9 cellular contexts compared by ENCODE assay signal in the genomic region with DNA sequence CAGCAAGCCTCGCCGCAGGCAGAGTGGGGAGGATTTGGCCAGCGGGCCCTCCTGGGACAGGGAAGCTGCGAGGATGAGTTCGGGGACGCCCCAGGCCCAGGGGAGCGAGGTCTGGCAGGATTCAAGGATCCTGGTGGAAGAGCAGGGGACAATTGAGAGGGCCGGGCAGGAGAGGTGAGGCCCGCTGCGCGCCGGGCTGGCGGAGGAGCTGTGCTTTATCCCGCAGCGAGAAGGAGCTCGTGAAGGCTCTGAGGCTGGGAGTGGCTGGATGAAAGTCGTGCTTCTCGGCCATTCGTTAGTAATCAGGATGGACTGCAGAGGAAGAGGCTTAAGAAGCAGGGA. TPM values are rescaled to one million over a fixed set of nuclear protein-coding genes. Genes with fewer than 3 reads are reported as not detected.
DNase-seq lines count a peak whose midpoint lies in the region; ATAC-seq and TF ChIP-seq lines count a peak whose summit lies in the region.
"Had no signal": no experiment of that assay in that cellular context is flagged by ENCODE, and none has a peak within 500 bp of the region (broad histone marks: within the 10 kb centered on the region; RNA-seq: fewer than 3 reads in every experiment).

No MANE protein-coding gene starts in this region.

- peak overlapping the region; percentile 83 for H3K4me3 Mint-ChIP-seq in stimulated activated naive CD8-positive, alpha-beta T cell treated with anti-CD3 and anti-CD28 coated beads, Interleukin-15, Interleukin-2, amounts not matched to agents 100 ng/mL and 50 ng/mL, for 24 hours

- H3K27ac ChIP-seq in mesodermal cell (ENCODE audit: low read depth, low read length, severe bottlenecking) (peak overlapping the region; percentile 16), upper lobe of left lung (peak overlapping the region; percentile 66 to 76 (median 68))
- H3K27ac ChIP-seq: tibial artery had no signal

- H3K36me3 ChIP-seq in mesodermal cell (ENCODE audit: control insufficient read depth, insufficient read depth, low read length) (no peaks in the 10 kb centered on the region), upper lobe of left lung (no peaks in the 10 kb centered on the region)
- H3K36me3 ChIP-seq: tibial artery had no signal

- no peaks in the 10 kb centered on the region for H3K27me3 ChIP-seq in upper lobe of left lung

- H3K4me1 Mint-ChIP-seq in stimulated activated naive CD8-positive, alpha-beta T cell treated with anti-CD3 and anti-CD28 coated beads, Interleukin-15, Interleukin-2, amounts not matched to agents 100 ng/mL and 50 ng/mL, for 24 hours (ENCODE audit: low read depth) = peaks cover 19% of the 10 kb centered on the region

- no peak overlapping the region for H3K4me3 ChIP-seq in mesodermal cell (ENCODE audit: extremely low read depth, insufficient read depth, low read length, poor library complexity, severe bottlenecking)
- peak overlapping the region in 1 of 4 donors; percentile 28 for H3K4me3 ChIP-seq in upper lobe of left lung

- peaks cover 3% of the 10 kb centered on the region for H3K27me3 Mint-ChIP-seq in stimulated activated naive CD8-positive, alpha-beta T cell treated with anti-CD3 and anti-CD28 coated beads, Interleukin-15, Interleukin-2, amounts not matched to agents 100 ng/mL and 50 ng/mL, for 24 hours

- peaks cover 7% of the 10 kb centered on the region for H3K4me1 ChIP-seq in mesodermal cell (ENCODE audit: control insufficient read depth, insufficient read depth, low read length, poor library complexity, severe bottlenecking)
- peaks cover 12 to 20% (median 14%) of the 10 kb centered on the region in 4 donors for H3K4me1 ChIP-seq in upper lobe of left lung

- no peaks in the 10 kb centered on the region for H3K9me3 Mint-ChIP-seq in stimulated activated naive CD8-positive, alpha-beta T cell treated with anti-CD3 and anti-CD28 coated beads, Interleukin-15, Interleukin-2, amounts not matched to agents 100 ng/mL and 50 ng/mL, for 24 hours
- no peaks in the 10 kb centered on the region for H3K9me3 Mint-ChIP-seq in activated naive CD4-positive, alpha-beta T cell treated with anti-CD3 and anti-CD28 coated beads, Interleukin-2, amount 50 U/mL, for 72 hours

- no peaks in the 10 kb centered on the region for H3K36me3 Mint-ChIP-seq in stimulated activated naive CD8-positive, alpha-beta T cell treated with anti-CD3 and anti-CD28 coated beads, Interleukin-15, Interleukin-2, amounts not matched to agents 100 ng/mL and 50 ng/mL, for 24 hours (ENCODE audit: low read depth)
- H3K36me3 Mint-ChIP-seq in activated naive CD4-positive, alpha-beta T cell treated with anti-CD3 and anti-CD28 coated beads, Interleukin-2, amount 50 U/mL, for 72 hours = no peaks in the 10 kb centered on the region

- H3K27ac Mint-ChIP-seq in stimulated activated naive CD8-positive, alpha-beta T cell treated with anti-CD3 and anti-CD28 coated beads, Interleukin-15, Interleukin-2, amounts not matched to agents 100 ng/mL and 50 ng/mL, for 24 hours = no peak overlapping the region
- H3K27ac Mint-ChIP-seq in activated naive CD4-positive, alpha-beta T cell treated with anti-CD3 and anti-CD28 coated beads, Interleukin-2, amount 50 U/mL, for 72 hours = peak overlapping the region; percentile 80 to 91

- H3K9me3 ChIP-seq in mesodermal cell (ENCODE audit: control insufficient read depth, low read length) (no peaks in the 10 kb centered on the region), upper lobe of left lung (no peaks in the 10 kb centered on the region)
- H3K9me3 ChIP-seq: tibial artery had no signal

- no peak for TF ChIP-seq POLR2A in upper lobe of left lung (IDR thresholded peaks at IDR 0.05)

- WGBS in mesodermal cell (ENCODE audit: insufficient coverage in 2 of 2), 2 experiments = 93 to 94% methylated on average over 16 to 19 of the region's 19 CpGs
- WGBS in upper lobe of left lung, 2 donors = 81 to 87% methylated on average over 12 to 19 of the region's 19 CpGs

- TF ChIP-seq EP300 in upper lobe of left lung (IDR thresholded peaks at IDR 0.05) = no peak

- ATAC-seq in stimulated activated naive CD8-positive, alpha-beta T cell treated with anti-CD3 and anti-CD28 coated beads, Interleukin-15, Interleukin-2, amounts not matched to agents 100 U/mL and 50 U/mL, for 24 hours = no peak
- no peak for ATAC-seq in activated naive CD4-positive, alpha-beta T cell treated with anti-CD3 and anti-CD28 coated beads, Interleukin-2, amount 50 U/mL, for 72 hours
- peak in 1 of 2 donors; percentile 2 for ATAC-seq in upper lobe of left lung (ENCODE audit: low FRiP score in 2 of 2)
- ATAC-seq in GM21515 (IDR thresholded peaks at IDR 0.05; ENCODE audit: unreplicated experiment) = no peak
- ATAC-seq in esophagus mucosa = no peak

- no peak for DNase-seq in stimulated activated naive CD8-positive, alpha-beta T cell treated with anti-CD3 and anti-CD28 coated beads, Interleukin-15, Interleukin-2, amounts not matched to agents 100 U/mL and 50 U/mL, for 24 hours
- DNase-seq in activated naive CD4-positive, alpha-beta T cell treated with anti-CD3 and anti-CD28 coated beads, Interleukin-2, amount 50 U/mL, for 72 hours (ENCODE audit: low spot score in 2 of 2) = no peak
- DNase-seq in upper lobe of left lung (no peak), activated gamma-delta T cell treated with Interleukin-2 at 50 U/mL for 16 hours (no peak)

- no peak for TF ChIP-seq CTCF in upper lobe of left lung (IDR thresholded peaks at IDR 0.05)

RNA-seq across cellular contexts. Expression of a gene that starts 3.6 kb away (rescaled TPM):
- not detected for total RNA-seq in activated naive CD4-positive, alpha-beta T cell treated with anti-CD3 and anti-CD28 coated beads, Interleukin-2, amount 50 U/mL, for 72 hours
- polyA plus RNA-seq in mesodermal cell (2013, experiment 1 of 2) = not detected
- polyA plus RNA-seq in mesodermal cell (2013, experiment 2 of 2) = not detected
- 1 to 10 TPM in 3 of 6 donors, under 1 TPM in 3; 0.89 to 3.2 (median 1.1) TPM for total RNA-seq in upper lobe of left lung
- not detected for total RNA-seq in esophagus mucosa

RNA-seq across cellular contexts. Expression of a gene that starts 8.7 kb away (rescaled TPM):
- not detected for total RNA-seq in activated naive CD4-positive, alpha-beta T cell treated with anti-CD3 and anti-CD28 coated beads, Interleukin-2, amount 50 U/mL, for 72 hours
- not detected for polyA plus RNA-seq in mesodermal cell (2013, experiment 1 of 2)
- not detected for polyA plus RNA-seq in mesodermal cell (2013, experiment 2 of 2)
- total RNA-seq in upper lobe of left lung (1 to 10 TPM in 2 of 6 donors, not detected in 4; 1.4 to 3.1 TPM), esophagus mucosa (not detected)
